18 cellular contexts compared by ENCODE assay signal in genomic region chr1:40178200-40178599, GRCh38.
"Had no signal": no experiment of that assay in that cellular context is flagged by ENCODE, and none has a peak within 500 bp of the region (broad histone marks: within the 10 kb centered on the region; RNA-seq: fewer than 3 reads in every experiment).

No MANE protein-coding gene starts in this region.

- H3K27me3 Mint-ChIP-seq: effector memory CD8-positive, alpha-beta T cell; naive B cell; stimulated activated memory B cell treated with anti-CD40 and anti-IgM and Interleukin-4, amounts not matched to agents 10 μg/mL and 1 μg/mL and 100 μg/mL, for 72 hours; stimulated activated naive CD8-positive, alpha-beta T cell treated with anti-CD3 and anti-CD28 coated beads, Interleukin-15, Interleukin-2, amounts not matched to agents 100 ng/mL and 50 ng/mL, for 24 hours had no signal

- H3K36me3 Mint-ChIP-seq: naive B cell had no signal

- ATAC-seq: effector memory CD8-positive, alpha-beta T cell; gastrocnemius medialis; heart right ventricle; pancreas; right lobe of liver; stimulated activated memory B cell treated with anti-CD40 and anti-IgM and Interleukin-4, amounts not matched to agents 10 μg/mL and 1 μg/mL and 100 μg/mL, for 72 hours had no signal

- H3K9me3 Mint-ChIP-seq: effector memory CD8-positive, alpha-beta T cell; naive B cell; stimulated activated memory B cell treated with anti-CD40 and anti-IgM and Interleukin-4, amounts not matched to agents 10 μg/mL and 1 μg/mL and 100 μg/mL, for 72 hours; stimulated activated naive CD8-positive, alpha-beta T cell treated with anti-CD3 and anti-CD28 coated beads, Interleukin-15, Interleukin-2, amounts not matched to agents 100 ng/mL and 50 ng/mL, for 24 hours had no signal

- H3K27ac Mint-ChIP-seq: effector memory CD8-positive, alpha-beta T cell; neural progenitor cell; stimulated activated memory B cell treated with anti-CD40 and anti-IgM and Interleukin-4, amounts not matched to agents 10 μg/mL and 1 μg/mL and 100 μg/mL, for 72 hours; stimulated activated naive CD8-positive, alpha-beta T cell treated with anti-CD3 and anti-CD28 coated beads, Interleukin-15, Interleukin-2, amounts not matched to agents 100 ng/mL and 50 ng/mL, for 24 hours had no signal

- H3K4me3 Mint-ChIP-seq: effector memory CD8-positive, alpha-beta T cell; naive B cell; neural progenitor cell; stimulated activated memory B cell treated with anti-CD40 and anti-IgM and Interleukin-4, amounts not matched to agents 10 μg/mL and 1 μg/mL and 100 μg/mL, for 72 hours; stimulated activated naive CD8-positive, alpha-beta T cell treated with anti-CD3 and anti-CD28 coated beads, Interleukin-15, Interleukin-2, amounts not matched to agents 100 ng/mL and 50 ng/mL, for 24 hours had no signal

- DNase-seq: effector memory CD8-positive, alpha-beta T cell; gastrocnemius medialis; heart right ventricle; hypothalamus; kidney glomerular epithelial cell; mesendoderm; naive B cell; occipital lobe; pancreas; retina; right lobe of liver; stimulated activated CD4-positive, alpha-beta T cell treated with anti-CD3 and anti-CD28 coated beads, Interleukin-4, amount 100 ng/mL, for 24 hours; tibial artery; upper lobe of left lung; uterus had no signal
